Comparison of ENCODE assay signal across 8 cellular contexts in the genomic region with DNA sequence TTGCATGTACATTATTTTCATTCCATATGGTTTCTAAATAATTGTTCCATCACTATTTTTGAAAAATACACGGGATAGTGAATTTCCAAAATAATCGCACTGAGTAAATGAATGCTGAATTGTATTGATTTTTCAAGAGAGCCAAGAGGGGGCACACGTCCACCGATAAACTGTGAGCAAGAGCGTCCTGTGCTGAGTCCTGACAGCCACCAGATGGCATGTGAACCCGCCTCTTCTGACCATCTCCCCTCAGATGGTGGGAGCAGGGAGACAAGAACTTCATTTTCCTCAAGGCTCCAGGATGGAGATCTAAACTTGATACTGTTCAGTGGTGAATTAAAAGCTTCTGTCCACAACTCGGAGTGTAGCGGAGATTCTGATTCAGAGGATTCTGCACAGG. TPM values are rescaled to one million over a fixed set of nuclear protein-coding genes. Genes with fewer than 3 reads are reported as not detected.
DNase-seq lines count a peak whose midpoint lies in the region; ATAC-seq and TF ChIP-seq lines count a peak whose summit lies in the region.

No MANE protein-coding gene starts in this region.

- no peaks in the 10 kb centered on the region for H3K79me2 ChIP-seq in DOHH2 (ENCODE audit: control insufficient read depth, low read length)
- H3K79me2 ChIP-seq in GM23248 (ENCODE audit: insufficient read depth): no peaks in the 10 kb centered on the region

- H3K9me2 ChIP-seq in DOHH2 (replicated peaks; ENCODE audit: control insufficient read depth, low read length) (no peaks in the 10 kb centered on the region), GM23248 (ENCODE audit: insufficient read depth) (no peaks in the 10 kb centered on the region)

- in situ Hi-C loops in GM23248 (cut with MboI): no loop called here

- H3K27ac ChIP-seq in DOHH2 (ENCODE audit: low read depth, low read length): no peak overlapping the region
- H3K27ac ChIP-seq in GM23248: no peak overlapping the region
- no peak overlapping the region for H3K27ac ChIP-seq in lung (ENCODE audit: low read depth in 1 of 2, low read length in 1 of 2)

- ATAC-seq in lung (ENCODE audit: insufficient read depth, low FRiP score): no peak
- ATAC-seq in HG02870 (IDR thresholded peaks at IDR 0.05; ENCODE audit: unreplicated experiment): no peak
- ATAC-seq in HG02852 (IDR thresholded peaks at IDR 0.05; ENCODE audit: unreplicated experiment): no peak

- H3K4me3 ChIP-seq in DOHH2 (ENCODE audit: low read length) (no peak overlapping the region), GM23248 (no peak overlapping the region), lung (no peak overlapping the region)

- H4K20me1 ChIP-seq in DOHH2 (ENCODE audit: control insufficient read depth, insufficient read depth, low read depth, low read length) (no peaks in the 10 kb centered on the region), GM23248 (ENCODE audit: insufficient read depth) (no peaks in the 10 kb centered on the region)

- H3K9ac ChIP-seq in GM23248: no peak overlapping the region

- H2AFZ ChIP-seq in GM23248: no peak overlapping the region

- H3F3A ChIP-seq in DOHH2 (ENCODE audit: control insufficient read depth, insufficient read depth) (no peaks in the 10 kb centered on the region), GM23248 (ENCODE audit: insufficient read depth) (no peaks in the 10 kb centered on the region)

- H3K27me3 ChIP-seq in DOHH2 (ENCODE audit: control insufficient read depth, low read length): no peaks in the 10 kb centered on the region
- H3K27me3 ChIP-seq in GM23248 (replicated peaks; ENCODE audit: insufficient read depth): no peaks in the 10 kb centered on the region
- H3K27me3 ChIP-seq in lung (ENCODE audit: control insufficient read depth, insufficient read depth): peaks cover 3% of the 10 kb centered on the region

- peak; percentile 32 for DNase-seq in GM23248
- DNase-seq in NCI-H526 (lab: John Stamatoyannopoulos, UW): peak; percentile 72 to 92
- peak; percentile 22 to 40 for DNase-seq in activated T-cell treated with anti-CD3 and anti-CD28 coated beads, Interleukin-2, amount 50 U/mL, for 48 hours
- DNase-seq in lung (ENCODE audit: low spot score): no peak
- no peak for DNase-seq in AG08396 (ENCODE audit: low spot score)

- 25 to 28% methylated on average over 8 of the region's 8 CpGs for WGBS in GM23248 (ENCODE audit: low coverage in 1 of 2, low lambda C conversion rate in 2 of 2, missing lambda C conversion rate in 2 of 2), 2 experiments
- WGBS in lung, 2 donors: 41 to 44% methylated on average over 8 of the region's 8 CpGs

- no peaks in the 10 kb centered on the region for H3K4me1 ChIP-seq in DOHH2 (ENCODE audit: control insufficient read depth, low read length)
- H3K4me1 ChIP-seq in GM23248 (ENCODE audit: insufficient read depth): no peaks in the 10 kb centered on the region
- no peaks in the 10 kb centered on the region for H3K4me1 ChIP-seq in lung (ENCODE audit: control insufficient read depth in 2 of 2, insufficient read depth in 2 of 2, low read length in 2 of 2)

- no peaks in the 10 kb centered on the region for H3K36me3 ChIP-seq in DOHH2 (ENCODE audit: control insufficient read depth, low read length)
- H3K36me3 ChIP-seq in GM23248 (ENCODE audit: low read depth): no peaks in the 10 kb centered on the region
- H3K36me3 ChIP-seq in lung (ENCODE audit: control insufficient read depth in 2 of 2, insufficient read depth in 2 of 2, low read length in 2 of 2): no peaks in the 10 kb centered on the region

- H3K4me2 ChIP-seq in DOHH2 (ENCODE audit: low read length) (no peak overlapping the region), GM23248 (ENCODE audit: unreplicated experiment) (no peak overlapping the region)

- peak; percentile 88 for TF ChIP-seq CTCF in DOHH2 (IDR thresholded peaks at IDR 0.05; ENCODE audit: low read depth, low read length, poor library complexity, severe bottlenecking)
- peak; percentile 39 for TF ChIP-seq CTCF in lung (IDR thresholded peaks at IDR 0.05; ENCODE audit: control extremely low read depth, extremely low read depth)

- H3K9me3 ChIP-seq in DOHH2 (ENCODE audit: control insufficient read depth, insufficient read depth, low read length): peaks cover 3% of the 10 kb centered on the region; the same call in 1 of the 2 replicates
- no peaks in the 10 kb centered on the region for H3K9me3 ChIP-seq in GM23248 (ENCODE audit: low read depth)
- H3K9me3 ChIP-seq in lung (ENCODE audit: control insufficient read depth in 2 of 2, insufficient read depth in 1 of 2, low read length in 1 of 2): peaks cover 4 to 5% of the 10 kb centered on the region in 2 donors

RNA-seq across cellular contexts. Expression of gene IL9R, which starts 30.6 kb away (rescaled TPM):
- not detected in 2 replicates for total RNA-seq in GM23248 (2014; rRNA removed; shearing (Covaris generic))
- polyA plus RNA-seq in GM23248 (2016; fragmentation: Nextera tagmentation; extraction: Ambion mirVana) (not detected in 2 replicates), lung (under 1 TPM; 0.28 to 0.48 TPM)
- total RNA-seq in lung: 1 to 10 TPM in 1 of 2 donors, under 1 TPM in 1; 0.54 to 1.2 TPM

Comparison
In these comparisons a context has a peak if more than half of its experiments do, and no peak if none do; other contexts are left out.
1. DNase-seq: peak in GM23248 (single experiment), NCI-H526 (2 of 2) and activated T-cell treated with anti-CD3 and anti-CD28 coated beads, Interleukin-2, amount 50 U/mL, for 48 hours (2 of 2); none in lung (single experiment) and AG08396 (single experiment).